8 cellular contexts compared by ENCODE assay signal in genomic region chr3:10173926-10174435, GRCh38. TPM values are rescaled to one million over a fixed set of nuclear protein-coding genes. Genes with fewer than 3 reads are reported as not detected.
A peak's percentile ranks its signal among the peaks of the same experiment; 100 is the strongest.
DNase-seq lines count a peak whose midpoint lies in the region; ATAC-seq lines count a peak whose summit lies in the region.

No MANE protein-coding gene starts in this region.

- DNase-seq in NOMO-1 treated with DMSO at 0.1 percent for 48 hours (lab: John Stamatoyannopoulos, UW; ENCODE audit: unreplicated experiment) (peak; percentile 42), NOMO-1 treated with dmso at 0.1 percent for 144 hours (lab: John Stamatoyannopoulos, UW; ENCODE audit: unreplicated experiment) (no peak), left ventricle myocardium superior (peak; percentile 67), NCI-H2081 treated with DMSO at 0.1 percent for 48 hours (lab: John Stamatoyannopoulos, UW) (no peak)
- no peak for DNase-seq in activated T-helper 1 cell treated with anti-CD3 and anti-CD28 coated beads, Interleukin-12 subunit alpha, Interleukin-12 subunit beta, Interleukin-2, Interleukin-4 antibody, amounts not matched to agents 30 ng/mL and 10 ng/mL and 1 ng/mL, durations not matched to agents 14 hours and 24 hours and 36 hours (ENCODE audit: low spot score)
- DNase-seq in stimulated activated naive CD4-positive, alpha-beta T cell treated with Interleukin-2 at 50 U/mL for 16 hours (lab: John Stamatoyannopoulos, UW), result no peak
- no peak for DNase-seq in activated CD4-positive, CD25-positive, alpha-beta regulatory T cell (lab: John Stamatoyannopoulos, UW)

- H3K27me3 ChIP-seq in skeletal muscle tissue (ENCODE audit: control insufficient read depth in 3 of 3, insufficient read depth in 3 of 3, low read length in 3 of 3), result no peaks in the 10 kb centered on the region

- ATAC-seq in left ventricle myocardium superior, result peak; percentile 95

- H3K9ac ChIP-seq in skeletal muscle tissue (ENCODE audit: low read depth in 1 of 3, low read length in 3 of 3), result no peak overlapping the region

- H3K4me1 ChIP-seq in skeletal muscle tissue (ENCODE audit: control insufficient read depth in 3 of 3, insufficient read depth in 3 of 3, low read length in 3 of 3), result peaks cover 2 to 13% (median 5%) of the 10 kb centered on the region in 3 donors

- peak overlapping the region; percentile 64 for H3K27ac ChIP-seq in skeletal muscle tissue (ENCODE audit: low read depth, low read length)

- no peaks in the 10 kb centered on the region for H3K27me3 Mint-ChIP-seq in activated T-helper 1 cell treated with anti-CD3 and anti-CD28 coated beads, Interleukin-12 subunit alpha, Interleukin-12 subunit beta, Interleukin-2, Interleukin-4 antibody, amounts not matched to agents 30 ng/mL and 10 ng/mL and 1 ng/mL, durations not matched to agents 14 hours and 24 hours and 36 hours (ENCODE audit: insufficient read depth)

- H3K4me1 Mint-ChIP-seq in activated T-helper 1 cell treated with anti-CD3 and anti-CD28 coated beads, Interleukin-12 subunit alpha, Interleukin-12 subunit beta, Interleukin-2, Interleukin-4 antibody, amounts not matched to agents 30 ng/mL and 10 ng/mL and 1 ng/mL, durations not matched to agents 14 hours and 24 hours and 36 hours (ENCODE audit: low read depth), result peaks cover 36% of the 10 kb centered on the region

- peak overlapping the region; percentile 82 for H3K27ac Mint-ChIP-seq in activated T-helper 1 cell treated with anti-CD3 and anti-CD28 coated beads, Interleukin-12 subunit alpha, Interleukin-12 subunit beta, Interleukin-2, Interleukin-4 antibody, amounts not matched to agents 30 ng/mL and 10 ng/mL and 1 ng/mL, durations not matched to agents 14 hours and 24 hours and 36 hours

- H3K9me3 Mint-ChIP-seq in activated T-helper 1 cell treated with anti-CD3 and anti-CD28 coated beads, Interleukin-12 subunit alpha, Interleukin-12 subunit beta, Interleukin-2, Interleukin-4 antibody, amounts not matched to agents 30 ng/mL and 10 ng/mL and 1 ng/mL, durations not matched to agents 14 hours and 24 hours and 36 hours, result peaks cover 1% of the 10 kb centered on the region

- intact Hi-C loops in activated T-helper 1 cell treated with anti-CD3 and anti-CD28 coated beads, Interleukin-12 subunit alpha, Interleukin-12 subunit beta, Interleukin-2, Interleukin-4 antibody, amounts not matched to agents 30 ng/mL and 10 ng/mL and 1 ng/mL, durations not matched to agents 14 hours and 24 hours and 36 hours (cut with micrococcal nuclease), result no loop called here
- intact Hi-C loops in left ventricle myocardium superior (cut with micrococcal nuclease), result no loop called here

- no peaks in the 10 kb centered on the region for H3K9me3 ChIP-seq in skeletal muscle tissue (ENCODE audit: control insufficient read depth in 3 of 3, low read length in 3 of 3)

- peaks cover 30% of the 10 kb centered on the region for H3K36me3 Mint-ChIP-seq in activated T-helper 1 cell treated with anti-CD3 and anti-CD28 coated beads, Interleukin-12 subunit alpha, Interleukin-12 subunit beta, Interleukin-2, Interleukin-4 antibody, amounts not matched to agents 30 ng/mL and 10 ng/mL and 1 ng/mL, durations not matched to agents 14 hours and 24 hours and 36 hours (ENCODE audit: low read depth)

- H3K36me3 ChIP-seq in skeletal muscle tissue (ENCODE audit: control insufficient read depth in 3 of 3, insufficient read depth in 3 of 3, low read length in 3 of 3), result peaks cover 3 to 5% (median 3%) of the 10 kb centered on the region in 3 donors

- H3K4me3 ChIP-seq in skeletal muscle tissue (ENCODE audit: low read length in 3 of 3), result no peak overlapping the region

- H3K4me3 Mint-ChIP-seq in activated T-helper 1 cell treated with anti-CD3 and anti-CD28 coated beads, Interleukin-12 subunit alpha, Interleukin-12 subunit beta, Interleukin-2, Interleukin-4 antibody, amounts not matched to agents 30 ng/mL and 10 ng/mL and 1 ng/mL, durations not matched to agents 14 hours and 24 hours and 36 hours, result peak overlapping the region; percentile 8

RNA-seq across cellular contexts. Expression of gene IRAK2, which starts 9.3 kb away (rescaled TPM):
- 8.1 and 8.6 TPM in 2 replicates for total RNA-seq in activated T-helper 1 cell treated with anti-CD3 and anti-CD28 coated beads, Interleukin-12 subunit alpha, Interleukin-12 subunit beta, Interleukin-2, Interleukin-4 antibody, amounts not matched to agents 30 ng/mL and 10 ng/mL and 1 ng/mL, durations not matched to agents 14 hours and 24 hours and 36 hours
- total RNA-seq in left ventricle myocardium superior (1.3 TPM), skeletal muscle tissue (1.6 TPM)

RNA-seq across cellular contexts. Expression of gene VHL, which starts 32.4 kb away (rescaled TPM):
- 59.6 and 65.8 TPM in 2 replicates for total RNA-seq in activated T-helper 1 cell treated with anti-CD3 and anti-CD28 coated beads, Interleukin-12 subunit alpha, Interleukin-12 subunit beta, Interleukin-2, Interleukin-4 antibody, amounts not matched to agents 30 ng/mL and 10 ng/mL and 1 ng/mL, durations not matched to agents 14 hours and 24 hours and 36 hours
- total RNA-seq in left ventricle myocardium superior (11.1 TPM), skeletal muscle tissue (35.0 TPM)

RNA-seq across cellular contexts. Expression of gene BRK1, which starts 58.5 kb away (rescaled TPM):
- 97.2 and 105 TPM in 2 replicates for total RNA-seq in activated T-helper 1 cell treated with anti-CD3 and anti-CD28 coated beads, Interleukin-12 subunit alpha, Interleukin-12 subunit beta, Interleukin-2, Interleukin-4 antibody, amounts not matched to agents 30 ng/mL and 10 ng/mL and 1 ng/mL, durations not matched to agents 14 hours and 24 hours and 36 hours
- total RNA-seq in left ventricle myocardium superior (96.2 TPM), skeletal muscle tissue (85.6 TPM)

Comparison
In these comparisons a context has a peak if more than half of its experiments do, and no peak if none do; other contexts are left out.
1. DNase-seq: peak in NOMO-1 treated with DMSO at 0.1 percent for 48 hours (single experiment) and left ventricle myocardium superior (single experiment); none in NOMO-1 treated with dmso at 0.1 percent for 144 hours (single experiment), activated T-helper 1 cell treated with anti-CD3 and anti-CD28 coated beads, Interleukin-12 subunit alpha, Interleukin-12 subunit beta, Interleukin-2, Interleukin-4 antibody, amounts not matched to agents 30 ng/mL and 10 ng/mL and 1 ng/mL, durations not matched to agents 14 hours and 24 hours and 36 hours (single experiment), NCI-H2081 treated with DMSO at 0.1 percent for 48 hours (single experiment), stimulated activated naive CD4-positive, alpha-beta T cell treated with Interleukin-2 at 50 U/mL for 16 hours (single experiment) and activated CD4-positive, CD25-positive, alpha-beta regulatory T cell (0 of 4).